In the genomic region with DNA sequence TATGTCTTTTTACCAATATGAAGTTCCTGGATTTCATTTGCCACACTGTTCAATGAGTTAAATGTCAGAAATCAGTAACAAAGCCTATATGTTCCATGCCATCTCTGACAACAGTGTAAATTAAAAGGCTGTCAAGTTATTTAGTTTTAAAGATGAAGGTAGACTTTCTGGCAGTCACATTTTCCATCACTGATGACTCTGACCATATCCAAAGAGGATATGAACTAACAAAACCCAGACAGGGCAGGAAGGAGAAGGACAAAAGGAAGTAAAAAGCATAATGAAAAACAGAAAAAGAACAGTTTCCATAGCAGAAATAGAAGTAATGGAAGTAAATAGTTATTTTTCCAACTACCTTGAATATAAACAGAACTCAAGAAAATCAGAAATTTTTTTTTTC, we compare ENCODE assay signal across 35 cellular contexts.
"Had no signal": no experiment of that assay in that cellular context is flagged by ENCODE, and none has a peak within 500 bp of the region (broad histone marks: within the 10 kb centered on the region; RNA-seq: fewer than 3 reads in every experiment).

No MANE protein-coding gene starts in this region.

- H3K27ac ChIP-seq: KMS-11 had no signal

- H3K36me3 ChIP-seq: MG63 had no signal

- DNase-seq: Karpas-422, Kasumi-1, KG1, MG63, MM.1S, MV-4-11, NCI-H1048, NCI-H1092, NCI-H1092 treated with DMSO at 0.1 percent for 48 hours, NCI-H1105, NCI-H1105 treated with DMSO at 0.1 percent for 48 hours, NCI-H1417, NCI-H1417 treated with DMSO at 0.1 percent for 48 hours, NCI-H1436, NCI-H1436 treated with DMSO at 0.1 percent for 48 hours, NCI-H146, NCI-H1694, NCI-H1694 treated with DMSO at 0.1 percent for 48 hours, NCI-H187, NCI-H187 treated with DMSO at 0.1 percent for 48 hours, NCI-H1930, NCI-H2029, NCI-H2029 treated with DMSO at 0.1 percent for 48 hours, NCI-H2081, NCI-H2081 treated with DMSO at 0.1 percent for 48 hours, NCI-H2107, NCI-H2171, NCI-H2171 treated with DMSO at 0.1 percent for 48 hours, NCI-H2227 treated with DMSO at 0.1 percent for 48 hours, NCI-H226, NCI-H345, NCI-H446, NCI-H446 treated with DMSO at 0.1 percent for 48 hours, NCI-H510A had no signal

- H3K4me3 ChIP-seq: MG63 had no signal

- H3K4me2 ChIP-seq: KMS-11 had no signal

- H3K9ac ChIP-seq: KMS-11 had no signal

- H3K9me3 ChIP-seq: MG63 had no signal

- H3K27me3 ChIP-seq: MG63 had no signal
